8 cellular contexts compared by ENCODE assay signal in the genomic region with DNA sequence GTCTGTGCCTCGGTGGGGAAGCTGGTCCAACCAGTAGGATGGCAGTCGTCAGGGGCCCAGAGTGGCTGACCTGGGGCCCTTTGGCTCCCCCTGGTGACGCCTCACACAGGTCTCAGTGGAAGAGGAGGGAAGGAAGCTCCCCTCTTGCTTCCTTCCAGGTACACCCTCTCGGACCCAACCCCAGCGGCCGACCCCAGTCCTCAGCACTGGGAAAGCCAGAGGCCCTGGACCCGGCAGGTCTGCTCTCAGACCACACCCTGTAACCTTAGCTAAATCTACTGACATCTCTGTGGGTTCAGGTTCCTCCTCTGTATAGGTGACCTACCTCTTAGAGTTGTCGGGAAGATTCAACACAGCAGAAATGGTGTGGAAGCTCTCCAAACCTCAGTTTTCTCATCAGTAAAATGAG. TPM values are rescaled to one million over a fixed set of nuclear protein-coding genes. Genes with fewer than 3 reads are reported as not detected.
DNase-seq lines count a peak whose midpoint lies in the region; ATAC-seq and TF ChIP-seq lines count a peak whose summit lies in the region.

No MANE protein-coding gene starts in this region.

- no peaks in the 10 kb centered on the region for H3K27me3 ChIP-seq in testis

- H3K27ac Mint-ChIP-seq in natural killer cell treated with Interleukin-12 subunit alpha and Interleukin-12 subunit beta and Interleukin-15 and Interleukin-18, amount 100 ng/mL, for 72 hours, result peak overlapping the region in 1 of 2 donors; percentile 33

- H3K9me3 ChIP-seq in testis, result no peaks in the 10 kb centered on the region

- H3K36me3 ChIP-seq in testis (ENCODE audit: low read depth, missing control alignments), result no peaks in the 10 kb centered on the region

- H3K4me1 Mint-ChIP-seq in natural killer cell treated with Interleukin-12 subunit alpha and Interleukin-12 subunit beta and Interleukin-15 and Interleukin-18, amount 100 ng/mL, for 72 hours (ENCODE audit: low read depth in 2 of 2), result peaks cover 14 to 15% of the 10 kb centered on the region in 2 donors

- H3K4me3 Mint-ChIP-seq in natural killer cell treated with Interleukin-12 subunit alpha and Interleukin-12 subunit beta and Interleukin-15 and Interleukin-18, amount 100 ng/mL, for 72 hours, result no peak overlapping the region

- intact Hi-C loops in testis (cut with DNase I; ENCODE audit: low total_unique reads), result no loop called here

- 45 to 62% methylated on average over 8 of the region's 8 CpGs for WGBS in testis, 2 donors

- peaks cover 43 to 45% of the 10 kb centered on the region in 2 donors for H3K27me3 Mint-ChIP-seq in natural killer cell treated with Interleukin-12 subunit alpha and Interleukin-12 subunit beta and Interleukin-15 and Interleukin-18, amount 100 ng/mL, for 72 hours

- no peaks in the 10 kb centered on the region for H3K36me3 Mint-ChIP-seq in natural killer cell treated with Interleukin-12 subunit alpha and Interleukin-12 subunit beta and Interleukin-15 and Interleukin-18, amount 100 ng/mL, for 72 hours

- TF ChIP-seq CTCF in epithelial cell of proximal tubule (conservative IDR thresholded peaks at IDR 0.05; ENCODE audit: low read depth, low read length) (peak; percentile 74), testis (IDR thresholded peaks at IDR 0.05) (peak; percentile 33 to 61 (median 37)), coronary artery (IDR thresholded peaks at IDR 0.05) (no peak)

- DNase-seq in activated gamma-delta T cell treated with Interleukin-2 at 50 U/mL for 16 hours, result peak; percentile 68
- no peak for DNase-seq in activated gamma-delta T cell (lab: John Stamatoyannopoulos, UW)
- DNase-seq in NCI-H526 (lab: John Stamatoyannopoulos, UW), result peak; percentile 27 to 67
- peak; percentile 22 to 39 for DNase-seq in activated CD8-positive, alpha-beta memory T cell treated with anti-CD3 and anti-CD28 coated beads for 4 hours (ENCODE audit: low read depth in 2 of 2)
- DNase-seq in epithelial cell of proximal tubule (ENCODE audit: low read depth), result no peak
- peak; percentile 73 for DNase-seq in natural killer cell treated with Interleukin-12 subunit alpha and Interleukin-12 subunit beta and Interleukin-15 and Interleukin-18, amount 100 ng/mL, for 72 hours (ENCODE audit: low spot score)
- DNase-seq in testis, result peak; percentile 71
- DNase-seq in coronary artery (ENCODE audit: low spot score), result no peak

- H3K9me3 Mint-ChIP-seq in natural killer cell treated with Interleukin-12 subunit alpha and Interleukin-12 subunit beta and Interleukin-15 and Interleukin-18, amount 100 ng/mL, for 72 hours, result no peaks in the 10 kb centered on the region

- TF ChIP-seq POLR2A in testis (IDR thresholded peaks at IDR 0.05), result no peak

- H3K27ac ChIP-seq in testis (no peak overlapping the region), coronary artery (no peak overlapping the region)

- peaks cover 6% of the 10 kb centered on the region for H3K4me1 ChIP-seq in testis

- peak; percentile 59 to 72 for ATAC-seq in natural killer cell treated with Interleukin-12 subunit alpha and Interleukin-12 subunit beta and Interleukin-15 and Interleukin-18, amount 100 ng/mL, for 72 hours

- H3K4me3 ChIP-seq in epithelial cell of proximal tubule (ENCODE audit: low read depth, low read length) (no peak overlapping the region), testis (no peak overlapping the region), coronary artery (no peak overlapping the region)

RNA-seq across cellular contexts. Expression of a gene that starts 3.4 kb away (rescaled TPM):
- not detected in 2 replicates for total RNA-seq in epithelial cell of proximal tubule
- total RNA-seq in natural killer cell treated with Interleukin-12 subunit alpha and Interleukin-12 subunit beta and Interleukin-15 and Interleukin-18, amount 100 ng/mL, for 72 hours, result under 1 TPM in 1 of 2 donors, not detected in 1; 0.14 TPM
- total RNA-seq in testis, result 10 to 100 TPM; 23.5 to 28.9 TPM
- polyA plus RNA-seq in testis (ENCODE audit: insufficient read depth, low read depth, low replicate concordance), result 11.0 TPM

Comparison
In these comparisons a context has a peak if more than half of its experiments do, and no peak if none do; other contexts are left out.
1. DNase-seq: peak in activated gamma-delta T cell treated with Interleukin-2 at 50 U/mL for 16 hours (single experiment), NCI-H526 (2 of 2), activated CD8-positive, alpha-beta memory T cell treated with anti-CD3 and anti-CD28 coated beads for 4 hours (2 of 2), natural killer cell treated with Interleukin-12 subunit alpha and Interleukin-12 subunit beta and Interleukin-15 and Interleukin-18, amount 100 ng/mL, for 72 hours (single experiment) and testis (single experiment); none in activated gamma-delta T cell (single experiment), epithelial cell of proximal tubule (single experiment) and coronary artery (single experiment).
2. RNA of a gene that starts 3.4 kb away (total RNA-seq): 23.5 to 28.9 TPM in testis; 0.14 TPM in natural killer cell treated with Interleukin-12 subunit alpha and Interleukin-12 subunit beta and Interleukin-15 and Interleukin-18, amount 100 ng/mL, for 72 hours and not detected in epithelial cell of proximal tubule; every median in the first group is over 10 times any median in the second.